ENCODE assay signal across 8 cellular contexts in the genomic region with DNA sequence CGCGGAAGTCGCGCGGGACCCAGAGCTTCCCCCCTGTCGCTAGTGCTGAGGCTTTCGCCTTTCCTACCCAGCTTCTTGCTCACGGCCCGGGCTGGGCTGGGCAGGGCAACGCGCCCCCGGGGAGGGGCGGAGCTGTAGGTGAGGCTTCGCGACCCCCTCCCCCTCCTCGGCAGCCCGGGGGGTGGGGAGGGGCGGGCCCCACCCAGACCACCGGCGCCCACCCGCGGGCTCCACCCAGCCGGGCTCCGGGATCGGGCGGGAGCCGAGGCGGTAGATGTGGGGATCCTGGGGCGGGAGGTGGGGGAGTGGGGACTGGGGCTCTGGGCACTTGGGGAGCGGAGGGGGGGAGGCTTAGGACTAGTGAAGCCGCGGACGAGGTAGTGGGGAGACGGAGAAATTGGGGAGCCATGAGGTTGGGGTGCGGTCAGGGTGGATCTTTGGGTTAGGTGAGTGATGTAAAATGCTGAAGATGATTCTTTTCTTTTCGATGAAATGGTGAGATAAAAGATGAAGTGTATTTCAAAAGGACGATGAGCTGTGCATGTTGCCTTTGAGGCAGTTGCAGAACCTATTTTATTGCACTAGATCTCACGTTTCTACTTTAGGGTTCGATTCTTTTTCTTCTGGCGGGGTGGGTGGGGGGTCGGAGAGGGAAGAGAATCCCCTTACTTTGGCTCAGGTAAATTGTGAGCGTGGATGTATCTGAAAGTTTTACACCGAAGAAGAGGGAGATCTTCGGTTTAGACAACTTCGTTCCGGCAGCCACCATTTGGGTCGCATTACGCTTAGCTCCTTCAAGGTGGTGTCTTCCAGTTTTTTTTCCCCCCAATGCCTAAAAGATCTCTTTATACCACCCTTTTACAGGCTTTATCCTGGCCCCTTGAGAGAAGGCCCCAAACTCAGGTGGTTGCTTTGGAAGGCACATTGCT. TPM values are rescaled to one million over a fixed set of nuclear protein-coding genes. Genes with fewer than 3 reads are reported as not detected.
A peak's percentile ranks its signal among the peaks of the same experiment; 100 is the strongest.
DNase-seq lines count a peak whose midpoint lies in the region; ATAC-seq and TF ChIP-seq lines count a peak whose summit lies in the region.

No MANE protein-coding gene starts in this region.

- H3K27ac Mint-ChIP-seq in activated CD4-positive, alpha-beta memory T cell treated with anti-CD3 and anti-CD28 coated beads, Interleukin-2, amount 10 ng/mL, durations not matched to agents 7 days and 5 days = peak overlapping the region; percentile 84

- peak overlapping the region; percentile 89 to 98 (median 95) for H3K9ac ChIP-seq in BLaER1 treated with 17β-estradiol and CSF1 and Interleukin-3, amounts not matched to agents 10 nM and 100 nM

- TF ChIP-seq CTCF in LNCaP clone FGC (IDR thresholded peaks at IDR 0.05; ENCODE audit: control insufficient read depth, extremely low read depth, insufficient read depth) (no peak), fibroblast of pulmonary artery (IDR thresholded peaks at IDR 0.05; ENCODE audit: low read length, missing control alignments) (no peak)

- H2AFZ ChIP-seq in neuron (ENCODE audit: low read depth, low read length) = peak overlapping the region; percentile 75

- H3K36me3 ChIP-seq in BLaER1 treated with 17β-estradiol and CSF1 and Interleukin-3, amounts not matched to agents 10 nM and 100 nM = 0 out of 22 replicates have a peak, but pooled peaks cover 0 to 7% (median 0%) of the 10 kb centered on the region in 11 experiments
- no peaks in the 10 kb centered on the region for H3K36me3 ChIP-seq in neuron (ENCODE audit: insufficient read depth, low read length)

- peak; percentile 3 for DNase-seq in LNCaP clone FGC (ENCODE audit: low read depth)
- DNase-seq in activated CD4-positive, alpha-beta memory T cell treated with anti-CD3 and anti-CD28 coated beads, Interleukin-2, amount 10 ng/mL, durations not matched to agents 7 days and 5 days = peak; percentile 54
- peak; percentile 36 for DNase-seq in fibroblast of pulmonary artery (ENCODE audit: low read depth)
- DNase-seq in foreskin melanocyte = no peak

- no peaks in the 10 kb centered on the region for H3K9me3 ChIP-seq in BLaER1 treated with 17β-estradiol and CSF1 and Interleukin-3, amounts not matched to agents 10 nM and 100 nM (replicated peaks in 1 of 11)
- H3K9me3 ChIP-seq in neuron (ENCODE audit: low read length) = no peaks in the 10 kb centered on the region

- H3K36me3 Mint-ChIP-seq in activated CD4-positive, alpha-beta memory T cell treated with anti-CD3 and anti-CD28 coated beads, Interleukin-2, amount 10 ng/mL, durations not matched to agents 7 days and 5 days (ENCODE audit: low read depth) = peaks cover 4% of the 10 kb centered on the region

- CTCF ChIA-PET in activated CD4-positive, alpha-beta memory T cell treated with anti-CD3 and anti-CD28 coated beads, Interleukin-2, amount 10 ng/mL, durations not matched to agents 7 days and 5 days (lab: Charles Lee) = interaction anchor here (0.9 to 2.4 kb wide), 7 partner anchors 21 to 614 kb away, joined by 3 to 10 read pairs (median 3); a partner anchor contains a TSS

- ATAC-seq in GM19035 (IDR thresholded peaks at IDR 0.05; ENCODE audit: unreplicated experiment) (peak; percentile 41), GM18517 (IDR thresholded peaks at IDR 0.05; ENCODE audit: unreplicated experiment) (no peak)

- H3K27me3 Mint-ChIP-seq in activated CD4-positive, alpha-beta memory T cell treated with anti-CD3 and anti-CD28 coated beads, Interleukin-2, amount 10 ng/mL, durations not matched to agents 7 days and 5 days = peaks cover 5% of the 10 kb centered on the region

- peak overlapping the region; percentile 91 to 99 (median 97) for H3K27ac ChIP-seq in BLaER1 treated with 17β-estradiol and CSF1 and Interleukin-3, amounts not matched to agents 10 nM and 100 nM

- no peaks in the 10 kb centered on the region for H3K9me3 Mint-ChIP-seq in activated CD4-positive, alpha-beta memory T cell treated with anti-CD3 and anti-CD28 coated beads, Interleukin-2, amount 10 ng/mL, durations not matched to agents 7 days and 5 days

- H3K27me3 ChIP-seq in BLaER1 treated with 17β-estradiol and CSF1 and Interleukin-3, amounts not matched to agents 10 nM and 100 nM = no peaks in the 10 kb centered on the region
- H3K27me3 ChIP-seq in neuron (ENCODE audit: insufficient read depth, low read length) = no peaks in the 10 kb centered on the region

- POLR2A ChIA-PET in activated CD4-positive, alpha-beta memory T cell treated with anti-CD3 and anti-CD28 coated beads, Interleukin-2, amount 10 ng/mL, durations not matched to agents 7 days and 5 days (lab: Charles Lee) = interaction anchor here (0.6 to 3.7 kb wide), 14 partner anchors 10 to 591 kb away, joined by 3 to 28 read pairs (median 3); a partner anchor contains a TSS

- peaks cover 36 to 64% (median 44%) of the 10 kb centered on the region in 10 experiments for H3K4me1 ChIP-seq in BLaER1 treated with 17β-estradiol and CSF1 and Interleukin-3, amounts not matched to agents 10 nM and 100 nM
- peaks cover 25% of the 10 kb centered on the region for H3K4me1 ChIP-seq in neuron (ENCODE audit: insufficient read depth, low read length)

- peak overlapping the region; percentile 86 to 96 (median 91) for H3K4me2 ChIP-seq in BLaER1 treated with 17β-estradiol and CSF1 and Interleukin-3, amounts not matched to agents 10 nM and 100 nM

- peaks cover 40% of the 10 kb centered on the region for H3K4me1 Mint-ChIP-seq in activated CD4-positive, alpha-beta memory T cell treated with anti-CD3 and anti-CD28 coated beads, Interleukin-2, amount 10 ng/mL, durations not matched to agents 7 days and 5 days

- H4K20me1 ChIP-seq in BLaER1 treated with 17β-estradiol and CSF1 and Interleukin-3, amounts not matched to agents 10 nM and 100 nM = peaks cover 3 to 45% (median 17%) of the 10 kb centered on the region in 11 experiments; a peak in 14 of 22 replicates

- peak overlapping the region; percentile 85 for H3K4me3 Mint-ChIP-seq in activated CD4-positive, alpha-beta memory T cell treated with anti-CD3 and anti-CD28 coated beads, Interleukin-2, amount 10 ng/mL, durations not matched to agents 7 days and 5 days

- H3K4me3 ChIP-seq in BLaER1 treated with 17β-estradiol and CSF1 and Interleukin-3, amounts not matched to agents 10 nM and 100 nM = peak overlapping the region; percentile 62 to 84 (median 76)
- H3K4me3 ChIP-seq in LNCaP clone FGC (ENCODE audit: low read depth, low read length) (peak overlapping the region; percentile 80), fibroblast of pulmonary artery (replicated peaks; ENCODE audit: low read depth, low read length) (peak overlapping the region; percentile 74), neuron (ENCODE audit: low read length) (peak overlapping the region; percentile 74)

RNA-seq across cellular contexts. Expression of a gene that starts 0.6 kb away (rescaled TPM):
- total RNA-seq in activated CD4-positive, alpha-beta memory T cell treated with anti-CD3 and anti-CD28 coated beads, Interleukin-2, amount 10 ng/mL, durations not matched to agents 7 days and 5 days = 10 to 100 TPM; 33.5 to 37.9 TPM

RNA-seq across cellular contexts. Expression of a gene that starts 42.1 kb away (rescaled TPM):
- total RNA-seq in activated CD4-positive, alpha-beta memory T cell treated with anti-CD3 and anti-CD28 coated beads, Interleukin-2, amount 10 ng/mL, durations not matched to agents 7 days and 5 days = 10 to 100 TPM; 14.5 to 14.9 TPM
